13 cellular contexts compared by ENCODE assay signal in the genomic region with DNA sequence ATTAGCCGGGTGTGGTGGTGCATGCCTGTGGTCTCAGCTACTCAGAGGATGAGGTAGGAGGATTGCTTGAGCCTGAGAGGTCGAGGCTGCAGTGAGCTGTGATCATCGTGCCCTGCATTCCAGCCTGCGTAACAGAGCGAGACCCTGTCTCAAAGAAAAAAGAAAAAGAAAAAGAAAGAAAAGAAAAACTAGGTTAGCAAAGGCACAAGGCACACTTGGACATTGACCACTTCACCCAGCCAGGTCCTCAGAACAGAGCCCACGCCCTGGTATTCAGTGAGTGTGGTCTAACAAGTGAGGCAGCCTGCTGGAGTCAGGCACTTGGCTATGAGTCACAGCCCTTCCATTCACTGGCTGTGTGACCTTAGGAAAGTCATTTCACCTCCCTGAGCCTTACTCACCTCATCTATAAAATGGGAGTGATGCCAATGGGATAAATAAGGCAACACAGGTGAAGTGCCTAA. TPM values are rescaled to one million over a fixed set of nuclear protein-coding genes. Genes with fewer than 3 reads are reported as not detected.
DNase-seq lines count a peak whose midpoint lies in the region; ATAC-seq and TF ChIP-seq lines count a peak whose summit lies in the region.
"Had no signal": no experiment of that assay in that cellular context is flagged by ENCODE, and none has a peak within 500 bp of the region (broad histone marks: within the 10 kb centered on the region; RNA-seq: fewer than 3 reads in every experiment).

No MANE protein-coding gene starts in this region.

- H2BK120ac ChIP-seq in H9 (ENCODE audit: low read depth, low read length, poor library complexity, severe bottlenecking): no peak overlapping the region

- TF ChIP-seq CTCF in H9 (conservative IDR thresholded peaks at IDR 0.05): no peak

- no peaks in the 10 kb centered on the region for H3K27me3 ChIP-seq in H9 (ENCODE audit: insufficient read depth, low read length)

- H3K4me2 ChIP-seq in H9 (ENCODE audit: insufficient read depth, insufficient read length, low read length): no peak overlapping the region
- H3K4me2 ChIP-seq: KMS-11 had no signal

- no peak overlapping the region for H3K14ac ChIP-seq in H9 (ENCODE audit: insufficient read depth, low read length)

- H3K27me3 Mint-ChIP-seq in dendritic cell treated with granulocyte-macrophage colony-stimulating factor and Interleukin-4, amounts not matched to agents 40 ng/mL and 50 ng/mL, for 4 days: no peaks in the 10 kb centered on the region
- no peaks in the 10 kb centered on the region; the same call in 1 of the 2 replicates for H3K27me3 Mint-ChIP-seq in H9 (ENCODE audit: low read depth)
- H3K27me3 Mint-ChIP-seq: activated naive CD8-positive, alpha-beta T cell treated with anti-CD3 and anti-CD28 coated beads, Interleukin-2, amount 10 ng/mL, durations not matched to agents 7 days and 5 days had no signal

- no peak overlapping the region for H2BK5ac ChIP-seq in H9 (ENCODE audit: insufficient read length, low read length)

- H2BK15ac ChIP-seq in H9 (ENCODE audit: low read depth, low read length): no peak overlapping the region

- no peaks in the 10 kb centered on the region for H3K9me3 ChIP-seq in H9 (ENCODE audit: control insufficient read depth, low read depth, low read length)

- no peak overlapping the region for H2AK5ac ChIP-seq in H9 (ENCODE audit: insufficient read length, low read length)

- H3K79me2 ChIP-seq in H9 (ENCODE audit: insufficient read depth, low read length): no peaks in the 10 kb centered on the region

- no peak overlapping the region for H3T11ph ChIP-seq in H9 (ENCODE audit: low read length)

- H2BK12ac ChIP-seq in H9 (ENCODE audit: insufficient read length, low read depth, low read length): no peak overlapping the region

- H3K9ac ChIP-seq in H9 (ENCODE audit: extremely low read depth, insufficient read length, low read length): no peak overlapping the region
- H3K9ac ChIP-seq: KMS-11 had no signal

- no peak overlapping the region for H4K91ac ChIP-seq in H9 (ENCODE audit: insufficient read length, low read depth, low read length)

- no peaks in the 10 kb centered on the region for H3K4me1 ChIP-seq in H9 (ENCODE audit: insufficient read depth, low read length)

- no peaks in the 10 kb centered on the region for H3K9me3 Mint-ChIP-seq in dendritic cell treated with granulocyte-macrophage colony-stimulating factor and Interleukin-4, amounts not matched to agents 40 ng/mL and 50 ng/mL, for 4 days
- no peaks in the 10 kb centered on the region for H3K9me3 Mint-ChIP-seq in H9
- H3K9me3 Mint-ChIP-seq: activated naive CD8-positive, alpha-beta T cell treated with anti-CD3 and anti-CD28 coated beads, Interleukin-2, amount 10 ng/mL, durations not matched to agents 7 days and 5 days; neural crest cell had no signal

- no peak overlapping the region for H3K23ac ChIP-seq in H9 (ENCODE audit: insufficient read length, low read depth, low read length)

- H2BK20ac ChIP-seq in H9 (ENCODE audit: low read depth, low read length, poor library complexity, severe bottlenecking): no peak overlapping the region

- H4K5ac ChIP-seq in H9 (ENCODE audit: insufficient read length, low read depth, low read length): no peak overlapping the region

- H3K4me3 Mint-ChIP-seq in dendritic cell treated with granulocyte-macrophage colony-stimulating factor and Interleukin-4, amounts not matched to agents 40 ng/mL and 50 ng/mL, for 4 days: no peak overlapping the region
- no peak overlapping the region for H3K4me3 Mint-ChIP-seq in H9
- H3K4me3 Mint-ChIP-seq: activated naive CD8-positive, alpha-beta T cell treated with anti-CD3 and anti-CD28 coated beads, Interleukin-2, amount 10 ng/mL, durations not matched to agents 7 days and 5 days; neural crest cell had no signal

- no peak overlapping the region for H4K8ac ChIP-seq in H9 (replicated peaks; ENCODE audit: insufficient read length, low read depth, low read length)

- peak overlapping the region; percentile 82 for H3K27ac Mint-ChIP-seq in dendritic cell treated with granulocyte-macrophage colony-stimulating factor and Interleukin-4, amounts not matched to agents 40 ng/mL and 50 ng/mL, for 4 days
- H3K27ac Mint-ChIP-seq in H9: peak overlapping the region in 1 of 3 experiments; percentile 82; a peak in 2 of 7 replicates
- H3K27ac Mint-ChIP-seq: activated naive CD8-positive, alpha-beta T cell treated with anti-CD3 and anti-CD28 coated beads, Interleukin-2, amount 10 ng/mL, durations not matched to agents 7 days and 5 days had no signal

- H3K4ac ChIP-seq in H9 (ENCODE audit: low read depth, low read length): no peak overlapping the region

- no peaks in the 10 kb centered on the region for H3K79me1 ChIP-seq in H9 (ENCODE audit: insufficient read depth, low read depth, low read length, poor library complexity, severe bottlenecking)

- peak; percentile 72 for DNase-seq in EL
- DNase-seq in M059J (ENCODE audit: low read depth): peak; percentile 65
- peak; percentile 42 for DNase-seq in non-pigmented ciliary epithelial cell (ENCODE audit: low read depth)
- no peak for DNase-seq in activated T-cell treated with anti-CD3 and anti-CD28 coated beads, Interleukin-2, amount 50 U/mL, for 1 hour
- no peak for DNase-seq in H9
- DNase-seq: activated naive CD8-positive, alpha-beta T cell treated with anti-CD3 and anti-CD28 coated beads, Interleukin-2, amount 10 ng/mL, durations not matched to agents 7 days and 5 days; DMS 273 treated with DMSO at 0.1 percent for 48 hours; kidney had no signal

- intact Hi-C loops in dendritic cell treated with granulocyte-macrophage colony-stimulating factor and Interleukin-4, amounts not matched to agents 40 ng/mL and 50 ng/mL, for 4 days (cut with micrococcal nuclease): no loop called here

- H2AFZ ChIP-seq in H9 (ENCODE audit: low read length): no peak overlapping the region

- ATAC-seq in GM19328 (IDR thresholded peaks at IDR 0.05; ENCODE audit: unreplicated experiment): no peak
- ATAC-seq: Right ventricle myocardium inferior had no signal

- peaks cover 91% of the 10 kb centered on the region for H3K36me3 Mint-ChIP-seq in dendritic cell treated with granulocyte-macrophage colony-stimulating factor and Interleukin-4, amounts not matched to agents 40 ng/mL and 50 ng/mL, for 4 days (ENCODE audit: low read depth)
- no peaks in the 10 kb centered on the region; a peak in 1 of 7 replicates for H3K36me3 Mint-ChIP-seq in H9 (ENCODE audit: insufficient read depth in 1 of 3, low read depth in 3 of 3)

- H3K23me2 ChIP-seq in H9 (ENCODE audit: insufficient read length, low read depth, low read length, poor library complexity, severe bottlenecking): no peaks in the 10 kb centered on the region

- H3K56ac ChIP-seq in H9 (ENCODE audit: insufficient read length, low read depth, low read length): no peak overlapping the region

- H3K4me1 Mint-ChIP-seq in dendritic cell treated with granulocyte-macrophage colony-stimulating factor and Interleukin-4, amounts not matched to agents 40 ng/mL and 50 ng/mL, for 4 days (ENCODE audit: low read depth): peaks cover 45% of the 10 kb centered on the region
- H3K4me1 Mint-ChIP-seq in H9: no peaks in the 10 kb centered on the region
- H3K4me1 Mint-ChIP-seq: neural crest cell had no signal

- whole genome bisulfite sequencing in H9 (ENCODE audit: extremely low coverage, insufficient read length, low lambda C conversion rate): no CpG with 5 or more reads among the region's 6 CpGs

- H3K18ac ChIP-seq in H9 (ENCODE audit: insufficient read length, low read depth, low read length): no peak overlapping the region

- H3K27ac ChIP-seq in H9 (ENCODE audit: insufficient read length, low read depth, low read length): no peak overlapping the region
- H3K27ac ChIP-seq: KMS-11 had no signal

- no peaks in the 10 kb centered on the region for H4K20me1 ChIP-seq in H9 (ENCODE audit: control insufficient read depth, insufficient read depth, insufficient read length)

RNA-seq across cellular contexts. Expression of a gene that starts 10.4 kb away (rescaled TPM):
- total RNA-seq in M059J (2014; rRNA removed; shearing (Covaris generic)): 2.7 and 6.3 TPM in 2 replicates
- total RNA-seq in H9 (2021): not detected in 2 replicates
- total RNA-seq: neural crest cell had no signal

RNA-seq across cellular contexts. Expression of a gene that starts 37.5 kb away (rescaled TPM):
- total RNA-seq in M059J (2014; rRNA removed; shearing (Covaris generic)): 7.7 and 7.9 TPM in 2 replicates
- 33.0 and 35.5 TPM in 2 replicates for total RNA-seq in H9 (2021)

RNA-seq across cellular contexts. Expression of a gene that starts 46.8 kb away (rescaled TPM):
- 245 and 267 TPM in 2 replicates for total RNA-seq in M059J (2014; rRNA removed; shearing (Covaris generic))
- total RNA-seq in H9 (2021): 864 and 869 TPM in 2 replicates

RNA-seq across cellular contexts. Expression of a gene that starts 47.5 kb away (rescaled TPM):
- total RNA-seq in M059J (2014; rRNA removed; shearing (Covaris generic)): 8.2 and 14.0 TPM in 2 replicates
- total RNA-seq in H9 (2021): 61.9 and 67.3 TPM in 2 replicates

Comparison
In these comparisons a context has a peak if more than half of its experiments do, and no peak if none do; other contexts are left out.
1. DNase-seq: peak in EL (single experiment), M059J (single experiment) and non-pigmented ciliary epithelial cell (single experiment); none in activated T-cell treated with anti-CD3 and anti-CD28 coated beads, Interleukin-2, amount 50 U/mL, for 1 hour (single experiment) and H9 (single experiment).